In the genomic region with DNA sequence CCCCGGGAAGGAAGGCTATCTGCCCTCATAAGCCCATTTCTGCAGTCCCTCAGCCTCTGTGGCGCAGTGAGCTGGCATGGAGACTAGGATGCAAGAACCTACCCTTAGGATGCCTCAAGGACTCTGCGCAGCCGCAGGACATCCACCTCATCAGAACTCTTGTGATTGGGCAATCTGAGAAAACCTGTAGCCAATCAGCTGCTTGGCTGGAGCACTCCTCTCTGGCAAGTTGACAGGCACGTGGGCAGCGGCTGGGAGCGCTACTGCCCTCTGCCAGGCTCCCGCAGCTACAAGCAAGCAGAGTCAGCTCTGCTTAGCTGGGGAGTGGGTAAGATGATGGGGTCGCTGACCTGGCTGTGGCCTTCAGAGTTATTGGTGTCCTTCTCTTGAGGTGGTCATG, we compare ENCODE assay signal across 1 cellular context.
A peak's percentile ranks its signal among the peaks of the same experiment; 100 is the strongest.
TF ChIP-seq lines count a peak whose summit lies in the region.

No MANE protein-coding gene starts in this region.

TF ChIP-seq in HEK293, 187 proteins besides CTCF, POLR2A, EP300 and RAD21 (continued from another document):
- TF ChIP-seq, protein P1, sequence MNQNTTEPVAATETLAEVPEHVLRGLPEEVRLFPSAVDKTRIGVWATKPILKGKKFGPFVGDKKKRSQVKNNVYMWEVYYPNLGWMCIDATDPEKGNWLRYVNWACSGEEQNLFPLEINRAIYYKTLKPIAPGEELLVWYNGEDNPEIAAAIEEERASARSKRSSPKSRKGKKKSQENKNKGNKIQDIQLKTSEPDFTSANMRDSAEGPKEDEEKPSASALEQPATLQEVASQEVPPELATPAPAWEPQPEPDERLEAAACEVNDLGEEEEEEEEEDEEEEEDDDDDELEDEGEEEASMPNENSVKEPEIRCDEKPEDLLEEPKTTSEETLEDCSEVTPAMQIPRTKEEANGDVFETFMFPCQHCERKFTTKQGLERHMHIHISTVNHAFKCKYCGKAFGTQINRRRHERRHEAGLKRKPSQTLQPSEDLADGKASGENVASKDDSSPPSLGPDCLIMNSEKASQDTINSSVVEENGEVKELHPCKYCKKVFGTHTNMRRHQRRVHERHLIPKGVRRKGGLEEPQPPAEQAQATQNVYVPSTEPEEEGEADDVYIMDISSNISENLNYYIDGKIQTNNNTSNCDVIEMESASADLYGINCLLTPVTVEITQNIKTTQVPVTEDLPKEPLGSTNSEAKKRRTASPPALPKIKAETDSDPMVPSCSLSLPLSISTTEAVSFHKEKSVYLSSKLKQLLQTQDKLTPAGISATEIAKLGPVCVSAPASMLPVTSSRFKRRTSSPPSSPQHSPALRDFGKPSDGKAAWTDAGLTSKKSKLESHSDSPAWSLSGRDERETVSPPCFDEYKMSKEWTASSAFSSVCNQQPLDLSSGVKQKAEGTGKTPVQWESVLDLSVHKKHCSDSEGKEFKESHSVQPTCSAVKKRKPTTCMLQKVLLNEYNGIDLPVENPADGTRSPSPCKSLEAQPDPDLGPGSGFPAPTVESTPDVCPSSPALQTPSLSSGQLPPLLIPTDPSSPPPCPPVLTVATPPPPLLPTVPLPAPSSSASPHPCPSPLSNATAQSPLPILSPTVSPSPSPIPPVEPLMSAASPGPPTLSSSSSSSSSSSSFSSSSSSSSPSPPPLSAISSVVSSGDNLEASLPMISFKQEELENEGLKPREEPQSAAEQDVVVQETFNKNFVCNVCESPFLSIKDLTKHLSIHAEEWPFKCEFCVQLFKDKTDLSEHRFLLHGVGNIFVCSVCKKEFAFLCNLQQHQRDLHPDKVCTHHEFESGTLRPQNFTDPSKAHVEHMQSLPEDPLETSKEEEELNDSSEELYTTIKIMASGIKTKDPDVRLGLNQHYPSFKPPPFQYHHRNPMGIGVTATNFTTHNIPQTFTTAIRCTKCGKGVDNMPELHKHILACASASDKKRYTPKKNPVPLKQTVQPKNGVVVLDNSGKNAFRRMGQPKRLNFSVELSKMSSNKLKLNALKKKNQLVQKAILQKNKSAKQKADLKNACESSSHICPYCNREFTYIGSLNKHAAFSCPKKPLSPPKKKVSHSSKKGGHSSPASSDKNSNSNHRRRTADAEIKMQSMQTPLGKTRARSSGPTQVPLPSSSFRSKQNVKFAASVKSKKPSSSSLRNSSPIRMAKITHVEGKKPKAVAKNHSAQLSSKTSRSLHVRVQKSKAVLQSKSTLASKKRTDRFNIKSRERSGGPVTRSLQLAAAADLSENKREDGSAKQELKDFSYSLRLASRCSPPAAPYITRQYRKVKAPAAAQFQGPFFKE (tag by site-specific recombination; IDR thresholded peaks at IDR 0.05; ENCODE audit: borderline replicate concordance), result no peak
- TF ChIP-seq KLF10 (tag by site-specific recombination; IDR thresholded peaks at IDR 0.05), result peak; percentile 90
- no peak for TF ChIP-seq TCF7L2 (IDR thresholded peaks at IDR 0.05; ENCODE audit: borderline replicate concordance, low read depth, low read length)
- no peak for TF ChIP-seq ZNF777 (tag by site-specific recombination; IDR thresholded peaks at IDR 0.05; ENCODE audit: borderline replicate concordance)
- TF ChIP-seq, protein P2, sequence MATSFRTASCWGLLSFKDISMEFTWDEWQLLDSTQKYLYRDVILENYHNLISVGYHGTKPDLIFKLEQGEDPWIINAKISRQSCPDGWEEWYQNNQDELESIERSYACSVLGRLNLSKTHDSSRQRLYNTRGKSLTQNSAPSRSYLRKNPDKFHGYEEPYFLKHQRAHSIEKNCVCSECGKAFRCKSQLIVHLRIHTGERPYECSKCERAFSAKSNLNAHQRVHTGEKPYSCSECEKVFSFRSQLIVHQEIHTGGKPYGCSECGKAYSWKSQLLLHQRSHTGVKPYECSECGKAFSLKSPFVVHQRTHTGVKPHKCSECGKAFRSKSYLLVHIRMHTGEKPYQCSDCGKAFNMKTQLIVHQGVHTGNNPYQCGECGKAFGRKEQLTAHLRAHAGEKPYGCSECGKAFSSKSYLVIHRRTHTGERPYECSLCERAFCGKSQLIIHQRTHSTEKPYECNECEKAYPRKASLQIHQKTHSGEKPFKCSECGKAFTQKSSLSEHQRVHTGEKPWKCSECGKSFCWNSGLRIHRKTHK (tag by site-specific recombination; IDR thresholded peaks at IDR 0.05), result no peak
- TF ChIP-seq ZSCAN16 (tag by site-specific recombination; IDR thresholded peaks at IDR 0.05), result no peak
- no peak for TF ChIP-seq ZNF112 (tag by site-specific recombination; IDR thresholded peaks at IDR 0.05)
- TF ChIP-seq ZNF660 (tag by site-specific recombination; IDR thresholded peaks at IDR 0.05), result no peak
- no peak for TF ChIP-seq ZNF239 (tag by site-specific recombination; IDR thresholded peaks at IDR 0.05)
- TF ChIP-seq, protein P3, sequence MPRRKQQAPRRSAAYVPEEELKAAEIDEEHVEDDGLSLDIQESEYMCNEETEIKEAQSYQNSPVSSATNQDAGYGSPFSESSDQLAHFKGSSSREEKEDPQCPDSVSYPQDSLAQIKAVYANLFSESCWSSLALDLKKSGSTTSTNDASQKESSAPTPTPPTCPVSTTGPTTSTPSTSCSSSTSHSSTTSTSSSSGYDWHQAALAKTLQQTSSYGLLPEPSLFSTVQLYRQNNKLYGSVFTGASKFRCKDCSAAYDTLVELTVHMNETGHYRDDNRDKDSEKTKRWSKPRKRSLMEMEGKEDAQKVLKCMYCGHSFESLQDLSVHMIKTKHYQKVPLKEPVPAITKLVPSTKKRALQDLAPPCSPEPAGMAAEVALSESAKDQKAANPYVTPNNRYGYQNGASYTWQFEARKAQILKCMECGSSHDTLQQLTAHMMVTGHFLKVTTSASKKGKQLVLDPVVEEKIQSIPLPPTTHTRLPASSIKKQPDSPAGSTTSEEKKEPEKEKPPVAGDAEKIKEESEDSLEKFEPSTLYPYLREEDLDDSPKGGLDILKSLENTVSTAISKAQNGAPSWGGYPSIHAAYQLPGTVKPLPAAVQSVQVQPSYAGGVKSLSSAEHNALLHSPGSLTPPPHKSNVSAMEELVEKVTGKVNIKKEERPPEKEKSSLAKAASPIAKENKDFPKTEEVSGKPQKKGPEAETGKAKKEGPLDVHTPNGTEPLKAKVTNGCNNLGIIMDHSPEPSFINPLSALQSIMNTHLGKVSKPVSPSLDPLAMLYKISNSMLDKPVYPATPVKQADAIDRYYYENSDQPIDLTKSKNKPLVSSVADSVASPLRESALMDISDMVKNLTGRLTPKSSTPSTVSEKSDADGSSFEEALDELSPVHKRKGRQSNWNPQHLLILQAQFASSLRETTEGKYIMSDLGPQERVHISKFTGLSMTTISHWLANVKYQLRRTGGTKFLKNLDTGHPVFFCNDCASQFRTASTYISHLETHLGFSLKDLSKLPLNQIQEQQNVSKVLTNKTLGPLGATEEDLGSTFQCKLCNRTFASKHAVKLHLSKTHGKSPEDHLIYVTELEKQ (tag by site-specific recombination; IDR thresholded peaks at IDR 0.05; ENCODE audit: borderline replicate concordance), result no peak
- TF ChIP-seq ZNF133 (tag by site-specific recombination; IDR thresholded peaks at IDR 0.05), result no peak
- no peak for TF ChIP-seq ZNF266 (tag by site-specific recombination; IDR thresholded peaks at IDR 0.05; ENCODE audit: low read depth)
- no peak for TF ChIP-seq ZNF596 (tag by site-specific recombination; IDR thresholded peaks at IDR 0.05)
- TF ChIP-seq, protein P4, sequence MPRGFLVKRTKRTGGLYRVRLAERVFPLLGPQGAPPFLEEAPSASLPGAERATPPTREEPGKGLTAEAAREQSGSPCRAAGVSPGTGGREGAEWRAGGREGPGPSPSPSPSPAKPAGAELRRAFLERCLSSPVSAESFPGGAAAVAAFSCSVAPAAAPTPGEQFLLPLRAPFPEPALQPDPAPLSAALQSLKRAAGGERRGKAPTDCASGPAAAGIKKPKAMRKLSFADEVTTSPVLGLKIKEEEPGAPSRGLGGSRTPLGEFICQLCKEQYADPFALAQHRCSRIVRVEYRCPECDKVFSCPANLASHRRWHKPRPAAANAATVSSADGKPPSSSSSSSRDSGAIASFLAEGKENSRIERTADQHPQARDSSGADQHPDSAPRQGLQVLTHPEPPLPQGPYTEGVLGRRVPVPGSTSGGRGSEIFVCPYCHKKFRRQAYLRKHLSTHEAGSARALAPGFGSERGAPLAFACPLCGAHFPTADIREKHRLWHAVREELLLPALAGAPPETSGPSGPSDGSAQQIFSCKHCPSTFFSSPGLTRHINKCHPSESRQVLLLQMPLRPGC (tag by site-specific recombination; IDR thresholded peaks at IDR 0.05), result no peak
- no peak for TF ChIP-seq ZNF211 (tag by site-specific recombination; IDR thresholded peaks at IDR 0.05; ENCODE audit: low read depth)
- TF ChIP-seq ZNF416 (tag by site-specific recombination; IDR thresholded peaks at IDR 0.05), result no peak
- no peak for TF ChIP-seq ZEB2 (tag by site-specific recombination; IDR thresholded peaks at IDR 0.05)
- TF ChIP-seq ZNF394 (tag by site-specific recombination; IDR thresholded peaks at IDR 0.05; ENCODE audit: borderline replicate concordance), result no peak
- TF ChIP-seq GLI4 (tag by site-specific recombination; IDR thresholded peaks at IDR 0.05), result no peak
TF ChIP-seq in HEK293: peak in this region for 4.
